Comparison of ENCODE assay signal across 1 cellular context in genomic region chr2:95121150-95121494, GRCh38.
A peak's percentile ranks its signal among the peaks of the same experiment; 100 is the strongest.
TF ChIP-seq lines count a peak whose summit lies in the region.

No MANE protein-coding gene starts in this region.

TF ChIP-seq in HepG2, 621 proteins besides CTCF, POLR2A, EP300 and RAD21 (continued from another document):
- TF ChIP-seq ZNF879 (CRISPR knock-in tag; IDR thresholded peaks at IDR 0.05) (no peak), NR2F6 (IDR thresholded peaks at IDR 0.05) (peak; percentile 63), NR2F6 (CRISPR knock-in tag; IDR thresholded peaks at IDR 0.05) (no peak), RNF219 (CRISPR knock-in tag; IDR thresholded peaks at IDR 0.05) (peak; percentile 88; the same call in 1 of the 2 replicates), FOXA3 (CRISPR knock-in tag; IDR thresholded peaks at IDR 0.05) (0 out of 2 replicates have a peak, but pooled peaks have one; percentile 13)
